25 cellular contexts compared by ENCODE assay signal in genomic region chr6:92977018-92977417, GRCh38.
"Had no signal": no experiment of that assay in that cellular context is flagged by ENCODE, and none has a peak within 500 bp of the region (broad histone marks: within the 10 kb centered on the region; RNA-seq: fewer than 3 reads in every experiment).

No MANE protein-coding gene starts in this region.

- H3K4me3 ChIP-seq: dorsolateral prefrontal cortex, lower lobe of right lung, ovary, sigmoid colon, spleen had no signal

- H3K36me3 Mint-ChIP-seq: stimulated activated memory B cell treated with anti-CD40 and anti-IgM and Interleukin-4, amounts not matched to agents 10 μg/mL and 1 μg/mL and 100 μg/mL, for 72 hours had no signal

- H3K27ac ChIP-seq: brain microvascular endothelial cell, dorsolateral prefrontal cortex, epithelial cell of prostate, foreskin keratinocyte, lower lobe of right lung, ovary, sigmoid colon, spleen had no signal

- FAIRE-seq: colon had no signal

- H3K4me1 Mint-ChIP-seq: endodermal cell; natural killer cell; stimulated activated memory B cell treated with anti-CD40 and anti-IgM and Interleukin-4, amounts not matched to agents 10 μg/mL and 1 μg/mL and 100 μg/mL, for 72 hours had no signal

- DNase-seq: activated CD4-positive, alpha-beta T cell treated with anti-CD3 and anti-CD28 coated beads for 1 hour; activated CD8-positive, alpha-beta memory T cell treated with anti-CD3 and anti-CD28 coated beads for 24 hours; activated CD8-positive, alpha-beta memory T cell treated with anti-CD3 and anti-CD28 coated beads, Interleukin-2, amount 50 U/mL, for 48 hours; activated effector memory CD4-positive, alpha-beta T cell treated with Interleukin-2 at 50 U/mL for 16 hours; activated naive CD4-positive, alpha-beta T cell treated with anti-CD3 and anti-CD28 coated beads, Interleukin-2, amount 50 U/mL, for 16 hours; activated T-cell treated with anti-CD3 and anti-CD28 coated beads, Interleukin-2, amount 50 U/mL, for 48 hours; aorta; brain microvascular endothelial cell; central memory CD4-positive, alpha-beta T cell; dorsolateral prefrontal cortex; endodermal cell; foreskin keratinocyte; glutamatergic neuron; hypothalamus; islet precursor cell; lower lobe of right lung; natural killer cell; ovary; sigmoid colon; spleen; stimulated activated CD4-positive, alpha-beta T cell treated with anti-CD3 and anti-CD28 coated beads, Interleukin-4, amount 100 ng/mL, for 4 hours; T1000 had no signal

- H3K27me3 Mint-ChIP-seq: stimulated activated memory B cell treated with anti-CD40 and anti-IgM and Interleukin-4, amounts not matched to agents 10 μg/mL and 1 μg/mL and 100 μg/mL, for 72 hours had no signal

- H3K27me3 ChIP-seq: brain microvascular endothelial cell, dorsolateral prefrontal cortex, foreskin keratinocyte, ovary, sigmoid colon, spleen had no signal

- H3K4me3 Mint-ChIP-seq: endodermal cell; natural killer cell; stimulated activated memory B cell treated with anti-CD40 and anti-IgM and Interleukin-4, amounts not matched to agents 10 μg/mL and 1 μg/mL and 100 μg/mL, for 72 hours had no signal

- H3K9me3 Mint-ChIP-seq: stimulated activated memory B cell treated with anti-CD40 and anti-IgM and Interleukin-4, amounts not matched to agents 10 μg/mL and 1 μg/mL and 100 μg/mL, for 72 hours had no signal

- H3K36me3 ChIP-seq: brain microvascular endothelial cell, lower lobe of right lung, ovary, sigmoid colon, spleen had no signal

- ATAC-seq: foreskin keratinocyte; lower lobe of right lung; natural killer cell; stimulated activated memory B cell treated with anti-CD40 and anti-IgM and Interleukin-4, amounts not matched to agents 10 μg/mL and 1 μg/mL and 100 μg/mL, for 72 hours had no signal

- H3K9me3 ChIP-seq: lower lobe of right lung, ovary had no signal

- H3K27ac Mint-ChIP-seq: endodermal cell; natural killer cell; stimulated activated memory B cell treated with anti-CD40 and anti-IgM and Interleukin-4, amounts not matched to agents 10 μg/mL and 1 μg/mL and 100 μg/mL, for 72 hours had no signal

- H3K4me1 ChIP-seq: foreskin keratinocyte, lower lobe of right lung, sigmoid colon, spleen had no signal
